In genomic region chr3:57826286-57826951, GRCh38 we compare ENCODE assay signal across 2 cellular contexts.
TF ChIP-seq lines count a peak whose summit lies in the region.

No MANE protein-coding gene starts in this region.

TF ChIP-seq in SK-N-SH, 30 proteins besides CTCF, POLR2A, EP300 and RAD21 (continued from another document):
- TF ChIP-seq REST (IDR thresholded peaks at IDR 0.05; ENCODE audit: low read depth, low read length) = no peak

TF ChIP-seq in SK-N-SH treated with all-trans-retinoic acid at 6 μM for 48 hours, 23 proteins besides CTCF, POLR2A, EP300 and RAD21 (continued from another document):
- no peak for TF ChIP-seq CSRNP3 (CRISPR knock-in tag; IDR thresholded peaks at IDR 0.05)
- TF ChIP-seq TCF4 (CRISPR knock-in tag; IDR thresholded peaks at IDR 0.05; ENCODE audit: borderline replicate concordance) = no peak
- no peak for TF ChIP-seq GLIS3 (CRISPR knock-in tag; IDR thresholded peaks at IDR 0.05)
- no peak for TF ChIP-seq POU6F1 (CRISPR knock-in tag; IDR thresholded peaks at IDR 0.05; ENCODE audit: borderline replicate concordance, low read depth)
- no peak for TF ChIP-seq ZNF565 (CRISPR knock-in tag; conservative IDR thresholded peaks at IDR 0.05; ENCODE audit: low read depth)
- no peak for TF ChIP-seq BACH2 (CRISPR knock-in tag; IDR thresholded peaks at IDR 0.05; ENCODE audit: borderline replicate concordance)
- TF ChIP-seq SNAI2 (CRISPR knock-in tag; IDR thresholded peaks at IDR 0.05) = no peak
- no peak for TF ChIP-seq ZC3H10 (CRISPR knock-in tag; IDR thresholded peaks at IDR 0.05)
